Comparison of ENCODE assay signal across 5 cellular contexts in genomic region chr11:110050201-110050506, GRCh38. TPM values are rescaled to one million over a fixed set of nuclear protein-coding genes. Genes with fewer than 3 reads are reported as not detected.
"Had no signal": no experiment of that assay in that cellular context is flagged by ENCODE, and none has a peak within 500 bp of the region (broad histone marks: within the 10 kb centered on the region; RNA-seq: fewer than 3 reads in every experiment).

No MANE protein-coding gene starts in this region.

- H3K36me3 ChIP-seq: HAP-1 had no signal

- H3K4me3 Mint-ChIP-seq: GM23338, IgD-negative memory B cell had no signal

- H3K27ac Mint-ChIP-seq: GM23338, IgD-negative memory B cell had no signal

- DNase-seq: KBM-7 had no signal

- H3K4me3 ChIP-seq: GM23338, HAP-1 had no signal

- H2AFZ ChIP-seq: GM23338 had no signal

- H3K9ac ChIP-seq: KMS-11 had no signal

- ATAC-seq: GM23338 had no signal

- H3K4me1 ChIP-seq: HAP-1 had no signal

- H3K27ac ChIP-seq: KMS-11 had no signal

- H3K4me1 Mint-ChIP-seq: GM23338, IgD-negative memory B cell had no signal

- H3K4me2 ChIP-seq: GM23338, KMS-11 had no signal

RNA-seq across cellular contexts. Expression of gene ZC3H12C, which starts 43.0 kb away (rescaled TPM):
- polyA plus RNA-seq: IgD-negative memory B cell had no signal
